Comparison of ENCODE assay signal across 1 cellular context in the genomic region with DNA sequence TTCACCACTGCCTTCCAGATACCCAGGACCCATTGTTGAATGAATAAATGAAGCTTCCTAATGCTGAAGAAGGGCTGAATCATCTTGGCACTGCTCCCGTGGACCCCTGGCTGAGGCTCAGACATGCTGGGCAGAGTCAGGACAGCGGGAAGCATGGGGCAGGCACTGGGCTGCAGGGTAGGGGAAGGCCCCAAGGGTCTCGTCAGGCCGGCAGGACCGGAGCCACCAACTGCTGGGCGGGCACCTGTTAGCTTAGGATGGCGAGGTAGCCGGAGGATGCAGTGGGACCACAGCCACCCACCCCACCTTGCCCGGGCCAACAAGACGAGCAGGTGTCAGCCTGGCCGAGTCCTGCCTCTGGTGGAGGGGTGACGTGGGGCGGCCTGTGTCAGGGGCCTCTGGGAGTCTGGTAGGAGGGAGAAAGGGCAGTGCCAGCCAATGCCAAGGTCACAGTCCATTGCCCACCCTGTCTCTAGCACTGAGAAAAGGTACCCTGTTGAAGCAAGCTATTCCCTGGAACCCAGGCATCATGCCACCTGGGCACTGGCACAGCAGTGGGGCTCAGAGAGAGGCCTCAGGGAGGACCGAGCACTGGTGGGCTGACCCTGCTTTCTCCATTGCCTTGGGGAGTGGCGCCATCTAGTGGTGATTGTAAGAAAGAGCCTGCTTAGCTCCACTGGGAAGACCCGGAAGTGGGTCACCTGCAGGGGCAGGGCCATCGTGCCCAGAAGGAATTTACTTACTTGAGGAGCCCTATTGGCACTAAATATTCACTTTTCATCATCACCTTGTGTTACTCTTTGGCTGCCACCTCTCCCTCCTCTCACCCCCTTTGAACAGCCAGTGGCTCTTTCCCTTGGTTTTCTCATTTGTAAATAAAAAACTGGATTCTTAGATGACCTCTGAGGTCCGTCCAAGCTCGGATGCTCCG.
TF ChIP-seq lines count a peak whose summit lies in the region.

No MANE protein-coding gene starts in this region.

TF ChIP-seq in SK-N-SH, 30 proteins besides CTCF, POLR2A, EP300 and RAD21 (continued from another document):
- TF ChIP-seq TAF1 (IDR thresholded peaks at IDR 0.05; ENCODE audit: borderline replicate concordance, low read depth, low read length) (no peak), SMC3 (IDR thresholded peaks at IDR 0.05; ENCODE audit: low read depth, low read length) (peak; percentile 94), POLR2AphosphoS5 (IDR thresholded peaks at IDR 0.05; ENCODE audit: low read depth, low read length) (no peak), YY1 (IDR thresholded peaks at IDR 0.05; ENCODE audit: low read depth) (no peak), GATA2 (CRISPR knock-in tag; IDR thresholded peaks at IDR 0.05) (no peak), SIN3A (IDR thresholded peaks at IDR 0.05; ENCODE audit: borderline replicate concordance, low read depth, low read length) (peak; percentile 62; the same call in 1 of the 2 replicates), NRF1 (IDR thresholded peaks at IDR 0.05; ENCODE audit: low read depth, low read length) (no peak), CHD2 (IDR thresholded peaks at IDR 0.05; ENCODE audit: low read length, partially characterized antibody) (no peak), FOSL2 (IDR thresholded peaks at IDR 0.05; ENCODE audit: borderline replicate concordance, low read depth) (no peak), RCOR1 (IDR thresholded peaks at IDR 0.05; ENCODE audit: low read length) (no peak), ELF1 (IDR thresholded peaks at IDR 0.05) (peak; percentile 98)
- TF ChIP-seq, protein P1, sequence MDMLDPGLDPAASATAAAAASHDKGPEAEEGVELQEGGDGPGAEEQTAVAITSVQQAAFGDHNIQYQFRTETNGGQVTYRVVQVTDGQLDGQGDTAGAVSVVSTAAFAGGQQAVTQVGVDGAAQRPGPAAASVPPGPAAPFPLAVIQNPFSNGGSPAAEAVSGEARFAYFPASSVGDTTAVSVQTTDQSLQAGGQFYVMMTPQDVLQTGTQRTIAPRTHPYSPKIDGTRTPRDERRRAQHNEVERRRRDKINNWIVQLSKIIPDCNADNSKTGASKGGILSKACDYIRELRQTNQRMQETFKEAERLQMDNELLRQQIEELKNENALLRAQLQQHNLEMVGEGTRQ (IDR thresholded peaks at IDR 0.05; ENCODE audit: borderline replicate concordance, low read depth, low read length): no peak
- TF ChIP-seq, protein P2, sequence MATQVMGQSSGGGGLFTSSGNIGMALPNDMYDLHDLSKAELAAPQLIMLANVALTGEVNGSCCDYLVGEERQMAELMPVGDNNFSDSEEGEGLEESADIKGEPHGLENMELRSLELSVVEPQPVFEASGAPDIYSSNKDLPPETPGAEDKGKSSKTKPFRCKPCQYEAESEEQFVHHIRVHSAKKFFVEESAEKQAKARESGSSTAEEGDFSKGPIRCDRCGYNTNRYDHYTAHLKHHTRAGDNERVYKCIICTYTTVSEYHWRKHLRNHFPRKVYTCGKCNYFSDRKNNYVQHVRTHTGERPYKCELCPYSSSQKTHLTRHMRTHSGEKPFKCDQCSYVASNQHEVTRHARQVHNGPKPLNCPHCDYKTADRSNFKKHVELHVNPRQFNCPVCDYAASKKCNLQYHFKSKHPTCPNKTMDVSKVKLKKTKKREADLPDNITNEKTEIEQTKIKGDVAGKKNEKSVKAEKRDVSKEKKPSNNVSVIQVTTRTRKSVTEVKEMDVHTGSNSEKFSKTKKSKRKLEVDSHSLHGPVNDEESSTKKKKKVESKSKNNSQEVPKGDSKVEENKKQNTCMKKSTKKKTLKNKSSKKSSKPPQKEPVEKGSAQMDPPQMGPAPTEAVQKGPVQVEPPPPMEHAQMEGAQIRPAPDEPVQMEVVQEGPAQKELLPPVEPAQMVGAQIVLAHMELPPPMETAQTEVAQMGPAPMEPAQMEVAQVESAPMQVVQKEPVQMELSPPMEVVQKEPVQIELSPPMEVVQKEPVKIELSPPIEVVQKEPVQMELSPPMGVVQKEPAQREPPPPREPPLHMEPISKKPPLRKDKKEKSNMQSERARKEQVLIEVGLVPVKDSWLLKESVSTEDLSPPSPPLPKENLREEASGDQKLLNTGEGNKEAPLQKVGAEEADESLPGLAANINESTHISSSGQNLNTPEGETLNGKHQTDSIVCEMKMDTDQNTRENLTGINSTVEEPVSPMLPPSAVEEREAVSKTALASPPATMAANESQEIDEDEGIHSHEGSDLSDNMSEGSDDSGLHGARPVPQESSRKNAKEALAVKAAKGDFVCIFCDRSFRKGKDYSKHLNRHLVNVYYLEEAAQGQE (IDR thresholded peaks at IDR 0.05; ENCODE audit: low read depth, low read length): no peak
- TF ChIP-seq, protein P3, sequence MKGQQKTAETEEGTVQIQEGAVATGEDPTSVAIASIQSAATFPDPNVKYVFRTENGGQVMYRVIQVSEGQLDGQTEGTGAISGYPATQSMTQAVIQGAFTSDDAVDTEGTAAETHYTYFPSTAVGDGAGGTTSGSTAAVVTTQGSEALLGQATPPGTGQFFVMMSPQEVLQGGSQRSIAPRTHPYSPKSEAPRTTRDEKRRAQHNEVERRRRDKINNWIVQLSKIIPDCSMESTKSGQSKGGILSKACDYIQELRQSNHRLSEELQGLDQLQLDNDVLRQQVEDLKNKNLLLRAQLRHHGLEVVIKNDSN (IDR thresholded peaks at IDR 0.05; ENCODE audit: borderline replicate concordance, low read depth): no peak
